ENCODE assay signal across 1 cellular context in genomic region chr7:29370531-29371314, GRCh38.
TF ChIP-seq lines count a peak whose summit lies in the region.

No MANE protein-coding gene starts in this region.

TF ChIP-seq in GM12891, 5 proteins besides CTCF, POLR2A, EP300 and RAD21 (continued from another document):
- TF ChIP-seq SPI1 (IDR thresholded peaks at IDR 0.05; ENCODE audit: low read depth, low read length), result no peak
